In genomic region chr7:93430917-93431588, GRCh38 we compare ENCODE assay signal across 18 cellular contexts.
DNase-seq lines count a peak whose midpoint lies in the region; ATAC-seq and TF ChIP-seq lines count a peak whose summit lies in the region.
"Had no signal": no experiment of that assay in that cellular context is flagged by ENCODE, and none has a peak within 500 bp of the region (broad histone marks: within the 10 kb centered on the region; RNA-seq: fewer than 3 reads in every experiment).

No MANE protein-coding gene starts in this region.

- no peak overlapping the region for H2BK120ac ChIP-seq in mesenchymal stem cell (ENCODE audit: low read depth, low read length)

- H3K27me3 Mint-ChIP-seq in activated CD8-positive, alpha-beta T cell treated with anti-CD3 and anti-CD28 coated beads, Interleukin-2, amount 10 ng/mL, durations not matched to agents 7 days and 5 days (ENCODE audit: low read depth): no peaks in the 10 kb centered on the region
- peaks cover 29% of the 10 kb centered on the region for H3K27me3 Mint-ChIP-seq in osteocyte (ENCODE audit: unreplicated experiment)

- no peaks in the 10 kb centered on the region for H3K4me1 ChIP-seq in mesenchymal stem cell (ENCODE audit: control insufficient read depth, insufficient read depth, low read depth, low read length)
- H3K4me1 ChIP-seq: psoas muscle, vagina had no signal

- no peaks in the 10 kb centered on the region for H3K9me3 Mint-ChIP-seq in activated CD8-positive, alpha-beta T cell treated with anti-CD3 and anti-CD28 coated beads, Interleukin-2, amount 10 ng/mL, durations not matched to agents 7 days and 5 days (ENCODE audit: insufficient read depth)
- no peaks in the 10 kb centered on the region for H3K9me3 Mint-ChIP-seq in osteocyte (ENCODE audit: unreplicated experiment)

- no peak overlapping the region for H3K14ac ChIP-seq in mesenchymal stem cell (ENCODE audit: low read length in 2 of 2)

- no peak overlapping the region for H2BK5ac ChIP-seq in mesenchymal stem cell (ENCODE audit: low read depth, low read length, poor library complexity, severe bottlenecking)

- CTCF ChIA-PET in activated CD8-positive, alpha-beta T cell treated with anti-CD3 and anti-CD28 coated beads, Interleukin-2, amount 10 ng/mL, durations not matched to agents 7 days and 5 days (lab: Charles Lee): interaction anchor here (3.4 kb wide), 1 partner anchor 12 kb away, joined by 15 read pairs; no protein-coding TSS in a partner anchor

- no peaks in the 10 kb centered on the region for H3K36me3 ChIP-seq in mesenchymal stem cell (ENCODE audit: control insufficient read depth in 1 of 2, insufficient read depth in 2 of 2, low read depth in 1 of 2, low read length in 2 of 2)
- H3K36me3 ChIP-seq: MG63, thoracic aorta, vagina had no signal

- H2BK12ac ChIP-seq in mesenchymal stem cell (ENCODE audit: low read length in 2 of 2): no peak overlapping the region

- H3K9ac ChIP-seq in mesenchymal stem cell (ENCODE audit: low read length): no peak overlapping the region

- TF ChIP-seq CTCF in osteocyte (IDR thresholded peaks at IDR 0.05): no peak

- peak; percentile 18 for DNase-seq in Jurkat, Clone E6-1 (ENCODE audit: low read depth, low spot score)
- peak; percentile 28 for DNase-seq in activated CD8-positive, alpha-beta T cell treated with anti-CD3 and anti-CD28 coated beads, Interleukin-2, amount 10 ng/mL, durations not matched to agents 7 days and 5 days
- DNase-seq in stimulated activated naive CD8-positive, alpha-beta T cell treated with anti-CD3 and anti-CD28 coated beads, Interleukin-15, Interleukin-2, amounts not matched to agents 100 U/mL and 50 U/mL, for 24 hours: no peak
- DNase-seq in effector CD8-positive, alpha-beta T cell (lab: John Stamatoyannopoulos, UW): no peak
- no peak for DNase-seq in mesenchymal stem cell
- no peak for DNase-seq in osteocyte (ENCODE audit: extremely low spot score, unreplicated experiment)
- DNase-seq: activated CD4-positive, CD25-positive, alpha-beta regulatory T cell treated with anti-CD3 and anti-CD28 coated beads, Interleukin-2, amount 50 U/mL, for 72 hours; activated CD8-positive, alpha-beta memory T cell treated with anti-CD3 and anti-CD28 coated beads for 24 hours; activated naive CD4-positive, alpha-beta T cell treated with anti-CD3 and anti-CD28 coated beads, Interleukin-2, amount 50 U/mL, for 16 hours; central memory CD4-positive, alpha-beta T cell; left ventricle myocardium superior; MG63; NCI-H146; psoas muscle; stimulated activated CD4-positive, alpha-beta T cell treated with anti-CD3 and anti-CD28 coated beads, Interleukin-1b, Interleukin-23, amount 100 ng/mL, for 48 hours had no signal

- peaks cover 24% of the 10 kb centered on the region for H3K4me1 Mint-ChIP-seq in activated CD8-positive, alpha-beta T cell treated with anti-CD3 and anti-CD28 coated beads, Interleukin-2, amount 10 ng/mL, durations not matched to agents 7 days and 5 days (ENCODE audit: low read depth)
- H3K4me1 Mint-ChIP-seq in osteocyte (ENCODE audit: unreplicated experiment): no peaks in the 10 kb centered on the region

- H3K36me3 Mint-ChIP-seq in activated CD8-positive, alpha-beta T cell treated with anti-CD3 and anti-CD28 coated beads, Interleukin-2, amount 10 ng/mL, durations not matched to agents 7 days and 5 days (ENCODE audit: low read depth): peaks cover 3% of the 10 kb centered on the region
- H3K36me3 Mint-ChIP-seq in osteocyte (ENCODE audit: unreplicated experiment): no peaks in the 10 kb centered on the region

- peak; percentile 55 for ATAC-seq in GM18909 (IDR thresholded peaks at IDR 0.05; ENCODE audit: poor library complexity, unreplicated experiment)
- ATAC-seq in activated CD8-positive, alpha-beta T cell treated with anti-CD3 and anti-CD28 coated beads, Interleukin-2, amount 10 ng/mL, durations not matched to agents 7 days and 5 days: peak; percentile 64
- ATAC-seq in stimulated activated naive CD8-positive, alpha-beta T cell treated with anti-CD3 and anti-CD28 coated beads, Interleukin-15, Interleukin-2, amounts not matched to agents 100 U/mL and 50 U/mL, for 24 hours: peak; percentile 43
- ATAC-seq: left ventricle myocardium superior, psoas muscle had no signal

- no peak overlapping the region for H3K4me3 ChIP-seq in Jurkat, Clone E6-1 (ENCODE audit: low read length)
- H3K4me3 ChIP-seq in mesenchymal stem cell (ENCODE audit: insufficient read depth in 1 of 2, low read depth in 1 of 2, low read length in 2 of 2): no peak overlapping the region
- H3K4me3 ChIP-seq: MG63, psoas muscle, thoracic aorta, vagina had no signal

- no peak overlapping the region for H3K4me2 ChIP-seq in mesenchymal stem cell (ENCODE audit: low read length, poor library complexity, severe bottlenecking)

- no peak overlapping the region for H3K4me3 Mint-ChIP-seq in activated CD8-positive, alpha-beta T cell treated with anti-CD3 and anti-CD28 coated beads, Interleukin-2, amount 10 ng/mL, durations not matched to agents 7 days and 5 days
- no peak overlapping the region for H3K4me3 Mint-ChIP-seq in osteocyte (ENCODE audit: unreplicated experiment)

- POLR2A ChIA-PET in activated CD8-positive, alpha-beta T cell treated with anti-CD3 and anti-CD28 coated beads, Interleukin-2, amount 10 ng/mL, durations not matched to agents 7 days and 5 days (lab: Charles Lee): no interaction called here

- no peak overlapping the region for H2BK15ac ChIP-seq in mesenchymal stem cell (ENCODE audit: low read depth, poor library complexity, severe bottlenecking)

- H3K18ac ChIP-seq in mesenchymal stem cell (ENCODE audit: low read depth in 1 of 2, low read length in 2 of 2): no peak overlapping the region

- H3K23ac ChIP-seq in mesenchymal stem cell (ENCODE audit: low read length in 2 of 2): no peak overlapping the region

- H4K91ac ChIP-seq in mesenchymal stem cell (ENCODE audit: low read length): no peak overlapping the region

- H3K27ac ChIP-seq in mesenchymal stem cell (ENCODE audit: low read length, poor library complexity, severe bottlenecking): no peak overlapping the region
- H3K27ac ChIP-seq: psoas muscle, thoracic aorta, vagina had no signal

- H3K79me1 ChIP-seq in mesenchymal stem cell (replicated peaks; ENCODE audit: low read length, poor library complexity, severe bottlenecking): no peaks in the 10 kb centered on the region

- H2AFZ ChIP-seq in mesenchymal stem cell (ENCODE audit: low read depth, low read length): no peak overlapping the region

- H3K27ac Mint-ChIP-seq in activated CD8-positive, alpha-beta T cell treated with anti-CD3 and anti-CD28 coated beads, Interleukin-2, amount 10 ng/mL, durations not matched to agents 7 days and 5 days: peak overlapping the region; percentile 86
- H3K27ac Mint-ChIP-seq in osteocyte (ENCODE audit: unreplicated experiment): no peak overlapping the region

- no peak overlapping the region for H2AK5ac ChIP-seq in mesenchymal stem cell (ENCODE audit: low read length, severe bottlenecking)

- H3K27me3 ChIP-seq in mesenchymal stem cell (ENCODE audit: control insufficient read depth in 1 of 2, insufficient read depth in 1 of 2, low read length in 2 of 2): no peaks in the 10 kb centered on the region
- H3K27me3 ChIP-seq: MG63, vagina had no signal

- H4K8ac ChIP-seq in mesenchymal stem cell (ENCODE audit: low read length): no peak overlapping the region

- 89% methylated on average over 8 of the region's 8 CpGs for WGBS in mesenchymal stem cell

- no peaks in the 10 kb centered on the region for H3K9me3 ChIP-seq in mesenchymal stem cell (ENCODE audit: control insufficient read depth, low read length)
- H3K9me3 ChIP-seq: MG63, psoas muscle, thoracic aorta, vagina had no signal

- no peak overlapping the region for H3K4ac ChIP-seq in mesenchymal stem cell (ENCODE audit: low read depth in 1 of 2, low read length in 2 of 2)

Comparison
In these comparisons a context has a peak if more than half of its experiments do, and no peak if none do; other contexts are left out.
1. DNase-seq: peak in Jurkat, Clone E6-1 (single experiment) and activated CD8-positive, alpha-beta T cell treated with anti-CD3 and anti-CD28 coated beads, Interleukin-2, amount 10 ng/mL, durations not matched to agents 7 days and 5 days (single experiment); none in stimulated activated naive CD8-positive, alpha-beta T cell treated with anti-CD3 and anti-CD28 coated beads, Interleukin-15, Interleukin-2, amounts not matched to agents 100 U/mL and 50 U/mL, for 24 hours (single experiment), effector CD8-positive, alpha-beta T cell (single experiment), mesenchymal stem cell (single experiment) and osteocyte (single experiment).
2. Peak in every context shown above with its lines, with median percentiles within 50 percentile points of each other: ATAC-seq.